ENCODE assay signal across 10 cellular contexts in the genomic region with DNA sequence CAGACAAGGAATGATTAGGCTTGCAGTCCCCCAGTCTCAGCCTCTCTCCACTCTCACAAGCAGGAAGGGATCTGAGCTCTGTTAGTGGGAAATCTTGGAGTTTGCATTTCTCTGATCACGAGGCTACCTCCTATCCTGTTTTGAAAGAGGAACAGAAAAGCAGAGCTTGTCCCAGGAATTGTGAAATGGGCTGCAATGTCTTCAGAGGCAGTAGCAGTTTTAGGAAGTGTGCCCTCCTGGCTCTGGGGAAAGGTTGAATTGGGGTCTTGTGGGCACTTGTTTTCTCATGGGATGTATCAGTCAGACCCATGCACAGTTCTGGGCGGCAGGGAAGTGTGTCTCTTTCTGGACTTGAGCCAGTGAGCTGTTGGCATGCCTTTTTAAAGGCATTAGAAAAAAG. TPM values are rescaled to one million over a fixed set of nuclear protein-coding genes. Genes with fewer than 3 reads are reported as not detected.
A peak's percentile ranks its signal among the peaks of the same experiment; 100 is the strongest.
DNase-seq lines count a peak whose midpoint lies in the region; ATAC-seq and TF ChIP-seq lines count a peak whose summit lies in the region.
"Had no signal": no experiment of that assay in that cellular context is flagged by ENCODE, and none has a peak within 500 bp of the region (broad histone marks: within the 10 kb centered on the region; RNA-seq: fewer than 3 reads in every experiment).

No MANE protein-coding gene starts in this region.

- H3K27ac ChIP-seq in cingulate gyrus (ENCODE audit: low read depth, low read length) (peak overlapping the region; percentile 35), neutrophil (peak overlapping the region; percentile 84), colonic mucosa (no peak overlapping the region)
- H3K27ac ChIP-seq: KMS-11 had no signal

- H3K4me1 ChIP-seq in neutrophil (ENCODE audit: control insufficient read depth in 1 of 2, insufficient read depth in 1 of 2, low read depth in 1 of 2, low read length in 1 of 2) (peaks cover 22 to 30% of the 10 kb centered on the region in 2 experiments), colonic mucosa (no peaks in the 10 kb centered on the region)

- intact Hi-C loops in colonic mucosa (cut with DNase I): no loop called here

- peak; percentile 96 for DNase-seq in CD1c-positive myeloid dendritic cell (ENCODE audit: extremely low spot score)
- no peak for DNase-seq in NCI-H187 (lab: John Stamatoyannopoulos, UW)
- DNase-seq in colonic mucosa: no peak
- DNase-seq: activated T-cell treated with anti-CD3 and anti-CD28 coated beads, Interleukin-2, amount 50 U/mL, for 48 hours; CD4-positive, alpha-beta memory T cell; cortex of kidney had no signal

- H3K9me3 ChIP-seq in neutrophil: no peaks in the 10 kb centered on the region
- no peaks in the 10 kb centered on the region for H3K9me3 ChIP-seq in colonic mucosa

- peaks cover 56% of the 10 kb centered on the region for H3K36me3 ChIP-seq in neutrophil
- H3K36me3 ChIP-seq in colonic mucosa: peaks cover 8% of the 10 kb centered on the region

- peak overlapping the region in 1 of 2 donors; percentile 36 for H3K9ac ChIP-seq in colonic mucosa (ENCODE audit: low read depth in 2 of 2, low read length in 2 of 2)
- H3K9ac ChIP-seq: KMS-11 had no signal

- H3K27me3 ChIP-seq in neutrophil (no peaks in the 10 kb centered on the region), colonic mucosa (no peaks in the 10 kb centered on the region)

- H3K4me3 ChIP-seq in neutrophil (ENCODE audit: low read depth in 1 of 2, low read length in 1 of 2) (peak overlapping the region in 1 of 2 experiments; percentile 28), colonic mucosa (no peak overlapping the region)

- ATAC-seq in GM19452 (IDR thresholded peaks at IDR 0.05; ENCODE audit: unreplicated experiment): no peak

- TF ChIP-seq CTCF in neutrophil (IDR thresholded peaks at IDR 0.05) (no peak), colonic mucosa (IDR thresholded peaks at IDR 0.05) (no peak)

RNA-seq across cellular contexts. Expression of gene NUP85, which starts 22.8 kb away (rescaled TPM):
- 10 to 100 TPM; 42.2 to 86.8 TPM for total RNA-seq in colonic mucosa

RNA-seq across cellular contexts. Expression of gene GGA3, which starts 33.1 kb away (rescaled TPM):
- total RNA-seq in colonic mucosa: 10 to 100 TPM; 32.5 to 48.4 TPM

RNA-seq across cellular contexts. Expression of gene MRPS7, which starts 33.4 kb away (rescaled TPM):
- total RNA-seq in colonic mucosa: 100 to 1,000 TPM in 1 of 2 donors, 10 to 100 TPM in 1; 62.9 to 118 TPM

RNA-seq across cellular contexts. Expression of gene MIF4GD, which starts 42.7 kb away (rescaled TPM):
- 10 to 100 TPM; 18.5 to 19.2 TPM for total RNA-seq in colonic mucosa

RNA-seq across cellular contexts. Expression of gene SUMO2, which starts 45.5 kb away (rescaled TPM):
- total RNA-seq in colonic mucosa: 100 to 1,000 TPM; 298 to 319 TPM
